In the genomic region with DNA sequence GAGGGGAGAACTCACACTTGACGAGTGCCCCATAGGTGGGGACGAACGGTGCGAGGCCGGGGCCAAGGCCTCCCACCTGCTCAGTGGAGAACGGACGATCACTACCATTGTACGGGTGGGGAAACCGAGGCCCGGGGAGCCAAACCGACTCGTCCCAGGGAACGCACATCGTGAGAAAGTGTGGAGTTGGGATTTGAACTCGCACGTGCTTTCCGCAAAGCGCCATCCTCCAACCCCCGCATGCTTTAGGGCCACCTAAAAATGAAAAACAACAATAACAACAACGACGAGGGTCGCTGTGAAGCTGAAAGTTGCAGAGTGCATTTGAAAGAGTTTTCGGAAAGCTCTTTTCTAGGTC, we compare ENCODE assay signal across 8 cellular contexts. TPM values are rescaled to one million over a fixed set of nuclear protein-coding genes. Genes with fewer than 3 reads are reported as not detected.
DNase-seq lines count a peak whose midpoint lies in the region; ATAC-seq, FAIRE-seq and TF ChIP-seq lines count a peak whose summit lies in the region.

No MANE protein-coding gene starts in this region.

- H3K27me3 Mint-ChIP-seq in activated CD8-positive, alpha-beta memory T cell treated with anti-CD3 and anti-CD28 coated beads, Interleukin-2, amount 10 ng/mL, durations not matched to agents 7 days and 5 days: no peaks in the 10 kb centered on the region

- H3K27me3 ChIP-seq in GM12878 (replicated peaks in 1 of 2; ENCODE audit: control insufficient read depth in 2 of 2, insufficient read depth in 2 of 2, low read length in 1 of 2): no peaks in the 10 kb centered on the region
- no peaks in the 10 kb centered on the region for H3K27me3 ChIP-seq in liver (ENCODE audit: control insufficient read depth in 4 of 4, insufficient read depth in 4 of 4, low read length in 3 of 4)
- H3K27me3 ChIP-seq in tibial nerve: no peaks in the 10 kb centered on the region

- intact Hi-C loops in GM12878 (cut with micrococcal nuclease; ENCODE audit: unreplicated experiment): no loop called here

- H3K36me3 ChIP-seq in GM12878 (ENCODE audit: control insufficient read depth in 2 of 2, insufficient read depth in 2 of 2, low read length in 1 of 2) (peaks cover 5 to 9% of the 10 kb centered on the region in 2 experiments; a peak in 3 of 4 replicates), liver (ENCODE audit: control insufficient read depth in 4 of 4, insufficient read depth in 3 of 4, low read depth in 1 of 4, low read length in 3 of 4) (no peaks in the 10 kb centered on the region), tibial nerve (peaks cover 0 to 8% (median 0%) of the 10 kb centered on the region in 3 donors)

- H3K9ac ChIP-seq in GM12878 (ENCODE audit: control insufficient read depth, insufficient read depth, low read length) (peak overlapping the region; percentile 73), liver (ENCODE audit: low read depth in 1 of 2, low read length in 2 of 2) (peak overlapping the region; percentile 52 to 92)

- H3K9me3 Mint-ChIP-seq in activated CD8-positive, alpha-beta memory T cell treated with anti-CD3 and anti-CD28 coated beads, Interleukin-2, amount 10 ng/mL, durations not matched to agents 7 days and 5 days (ENCODE audit: low read depth): no peaks in the 10 kb centered on the region

- ATAC-seq in activated CD8-positive, alpha-beta memory T cell treated with anti-CD3 and anti-CD28 coated beads, Interleukin-2, amount 10 ng/mL, durations not matched to agents 7 days and 5 days: no peak
- ATAC-seq in GM12878 (peak; percentile 9), HG02981 (IDR thresholded peaks at IDR 0.05; ENCODE audit: unreplicated experiment) (no peak), GM21576 (IDR thresholded peaks at IDR 0.05; ENCODE audit: unreplicated experiment) (no peak)

- H3K27ac Mint-ChIP-seq in activated CD8-positive, alpha-beta memory T cell treated with anti-CD3 and anti-CD28 coated beads, Interleukin-2, amount 10 ng/mL, durations not matched to agents 7 days and 5 days: peak overlapping the region; percentile 94

- no peak for TF ChIP-seq EP300 in GM12878 (IDR thresholded peaks at IDR 0.05; ENCODE audit: borderline replicate concordance in 1 of 2, control insufficient read depth in 1 of 2, low read depth in 2 of 2, low read length in 2 of 2)
- no peak for TF ChIP-seq EP300 in tibial nerve (IDR thresholded peaks at IDR 0.05)

- H3K79me2 ChIP-seq in GM12878 (ENCODE audit: control insufficient read depth, insufficient read depth, low read length): peaks cover 73% of the 10 kb centered on the region

- under 1% methylated on average over 23 of the region's 23 CpGs for WGBS in GM12878 (ENCODE audit: insufficient coverage, insufficient replicate concordance, low lambda C conversion rate, missing lambda C conversion rate)
- WGBS in liver: 2% methylated on average over 23 of the region's 23 CpGs
- WGBS in tibial nerve, 2 donors: 0% methylated on average over 23 of the region's 23 CpGs

- peaks cover 33% of the 10 kb centered on the region for H3K36me3 Mint-ChIP-seq in activated CD8-positive, alpha-beta memory T cell treated with anti-CD3 and anti-CD28 coated beads, Interleukin-2, amount 10 ng/mL, durations not matched to agents 7 days and 5 days

- TF ChIP-seq POLR2A in GM12878 (IDR thresholded peaks at IDR 0.05; ENCODE audit: low read depth, low read length) (no peak), tibial nerve (IDR thresholded peaks at IDR 0.05) (no peak)

- H3K4me1 ChIP-seq in GM12878 (ENCODE audit: control insufficient read depth, insufficient read depth, low read length) (peaks cover 33% of the 10 kb centered on the region), liver (ENCODE audit: control insufficient read depth in 4 of 4, insufficient read depth in 4 of 4, low read length in 3 of 4) (peaks cover 0 to 25% (median 17%) of the 10 kb centered on the region in 4 donors), tibial nerve (peaks cover 0 to 49% (median 13%) of the 10 kb centered on the region in 4 donors)

- peak overlapping the region; percentile 21; the same call in 1 of the 2 replicates for H2AFZ ChIP-seq in GM12878 (ENCODE audit: control insufficient read depth, low read depth, low read length)

- FAIRE-seq in GM12878 (lab: Jason Lieb, UNC): peak; percentile 41

- no peak for DNase-seq in activated CD8-positive, alpha-beta memory T cell treated with anti-CD3 and anti-CD28 coated beads, Interleukin-2, amount 10 ng/mL, durations not matched to agents 7 days and 5 days
- no peak for DNase-seq in activated CD8-positive, alpha-beta memory T cell treated with anti-CD3 and anti-CD28 coated beads, Interleukin-2, amount 50 U/mL, for 48 hours
- DNase-seq in GM12878 (ENCODE audit: low read depth, low spot score) (no peak), tibial nerve (ENCODE audit: low spot score in 2 of 2) (no peak), RKO (ENCODE audit: low spot score) (no peak)

- peaks cover 35% of the 10 kb centered on the region for H3K4me1 Mint-ChIP-seq in activated CD8-positive, alpha-beta memory T cell treated with anti-CD3 and anti-CD28 coated beads, Interleukin-2, amount 10 ng/mL, durations not matched to agents 7 days and 5 days

- H4K20me1 ChIP-seq in GM12878 (ENCODE audit: control insufficient read depth, insufficient read depth): no peaks in the 10 kb centered on the region

- POLR2A ChIA-PET in GM12878 (lab: Charles Lee): interaction anchor here (0.6 to 6.9 kb wide), 5 partner anchors 11 to 623 kb away, joined by 3 to 90 read pairs (median 8); a partner anchor contains a TSS

- CTCF ChIA-PET in activated CD8-positive, alpha-beta memory T cell treated with anti-CD3 and anti-CD28 coated beads, Interleukin-2, amount 10 ng/mL, durations not matched to agents 7 days and 5 days (lab: Charles Lee): interaction anchor here (1.0 to 12.1 kb wide), 5 partner anchors 13 to 69 kb away, joined by 4 to 260 read pairs (median 66); a partner anchor contains a TSS
- CTCF ChIA-PET in GM12878 (lab: Yijun Ruan, JAX): interaction anchor here (1.2 to 10.8 kb wide), 4 partner anchors 9 to 54 kb away, joined by 3 to 136 read pairs (median 27); a partner anchor contains a TSS

- peak overlapping the region; percentile 52 for H3K4me2 ChIP-seq in GM12878 (ENCODE audit: control insufficient read depth, insufficient read depth)

- H3K27ac ChIP-seq in GM12878 (ENCODE audit: control insufficient read depth, insufficient read depth) (peak overlapping the region; percentile 87), liver (ENCODE audit: low read depth in 1 of 2, low read length in 2 of 2) (peak overlapping the region; percentile 78 to 87), tibial nerve (peak overlapping the region; percentile 47 to 97 (median 86))

- in situ Hi-C loops in GM12878 (cut with MboI): no loop called here

- H3K4me3 Mint-ChIP-seq in activated CD8-positive, alpha-beta memory T cell treated with anti-CD3 and anti-CD28 coated beads, Interleukin-2, amount 10 ng/mL, durations not matched to agents 7 days and 5 days: peak overlapping the region; percentile 82

- SMC1A ChIA-PET in GM12878 (lab: Charles Lee; ENCODE audit: uncharacterized antibody, unreplicated experiment): interaction anchor here (0.7 to 2.1 kb wide), 2 partner anchors 20 to 24 kb away, joined by 3 to 6 read pairs; a partner anchor contains a TSS

- TF ChIP-seq CTCF in GM12878 (IDR thresholded peaks at IDR 0.05 in 2 of 3, conservative IDR thresholded peaks at IDR 0.05 in 1 of 3; ENCODE audit: control insufficient read depth in 2 of 3, extremely low read depth in 1 of 3, insufficient read depth in 1 of 3, low read depth in 3 of 3, low read length in 3 of 3) (no peak), liver (IDR thresholded peaks at IDR 0.05; ENCODE audit: low read depth, low read length, missing input control) (no peak), tibial nerve (IDR thresholded peaks at IDR 0.05) (no peak)

- H3K9me3 ChIP-seq in GM12878 (replicated peaks; ENCODE audit: control insufficient read depth, insufficient read depth, low read length) (no peaks in the 10 kb centered on the region), liver (ENCODE audit: control insufficient read depth in 4 of 4, low read length in 3 of 4) (no peaks in the 10 kb centered on the region), tibial nerve (no peaks in the 10 kb centered on the region)

- RAD21 ChIA-PET in GM12878 (lab: Charles Lee; ENCODE audit: unreplicated experiment): interaction anchor here (7.1 kb wide), 1 partner anchor 9 kb away, joined by 120 read pairs; a partner anchor contains a TSS

- TF ChIP-seq RAD21 in GM12878 (IDR thresholded peaks at IDR 0.05; ENCODE audit: insufficient read depth, low read depth, low read length) (no peak), liver (IDR thresholded peaks at IDR 0.05) (no peak)

- TSS peak; percentile 91 for BruUV-seq in GM12878 (replicated peaks; lab: Mats Ljungman, UMichigan)

- H3K4me3 ChIP-seq in GM12878: peak overlapping the region; percentile 89
- peak overlapping the region; percentile 78 to 97 (median 82) for H3K4me3 ChIP-seq in liver (ENCODE audit: low read depth in 1 of 3, low read length in 3 of 3)
- peak overlapping the region; percentile 75 to 99 (median 92) for H3K4me3 ChIP-seq in tibial nerve

RNA-seq across cellular contexts. Expression of a gene that starts 0.5 kb away (rescaled TPM):
- 100 to 1,000 TPM; 545 to 682 TPM for total RNA-seq in activated CD8-positive, alpha-beta memory T cell treated with anti-CD3 and anti-CD28 coated beads, Interleukin-2, amount 10 ng/mL, durations not matched to agents 7 days and 5 days
- total RNA-seq in GM12878 (2013; cell fraction: nucleolus; rRNA removed): 129 and 142 TPM in 2 replicates
- 63.3 and 67.8 TPM in 2 replicates for total RNA-seq in GM12878 (2014; rRNA removed)
- total RNA-seq in GM12878 (2014; rRNA removed; fragmentation: Illumina TruSeq; extraction: Trizol): 21.2 and 21.7 TPM in 2 replicates
- 185 and 207 TPM in 2 replicates for total RNA-seq in GM12878 (2021)
- 58.7 TPM for polyA plus RNA-seq in GM12878 (2011; ENCODE audit: low read depth)
- polyA plus RNA-seq in GM12878 (2011; rRNA removed): 22.5 and 40.1 TPM in 2 replicates
- 52.3 and 74.7 TPM in 2 replicates for polyA plus RNA-seq in GM12878 (2011; cell fraction: cytosol; rRNA removed)
- polyA plus RNA-seq in GM12878 (2011; cell fraction: nucleus; rRNA removed): 425 and 583 TPM in 2 replicates
- 158 and 192 TPM in 2 replicates for polyA plus RNA-seq in GM12878 (2012)
- polyA plus RNA-seq in GM12878 (2014; fragmentation: Illumina TruSeq; extraction: Trizol): 13.4 and 35.3 TPM in 2 replicates
- polyA plus RNA-seq in GM12878 (2014; fragmentation: Nextera tagmentation; extraction: Ambion mirVana): 1 to 10 TPM; 1.2 to 5.9 TPM
- 151 and 182 TPM in 2 replicates for polyA plus RNA-seq in GM12878 (2014; rRNA removed)
- 100 to 1,000 TPM in 1 of 2 experiments, 10 to 100 TPM in 1; 89.7 to 110 TPM for polyA plus RNA-seq in GM12878 (2016; fragmentation: Nextera tagmentation; extraction: Ambion mirVana)
- 21.7 and 42.7 TPM in 2 replicates for polyA minus RNA-seq in GM12878 (2011; rRNA and poly(A)+ RNA removed)
- 28.9 and 30.2 TPM in 2 replicates for polyA minus RNA-seq in GM12878 (2011; cell fraction: cytosol; rRNA and poly(A)+ RNA removed)
- 40.9 and 71.2 TPM in 2 replicates for polyA minus RNA-seq in GM12878 (2011; cell fraction: nucleus; rRNA and poly(A)+ RNA removed)
- 10 to 100 TPM; 13.2 to 30.1 TPM for total RNA-seq in liver
- polyA plus RNA-seq in liver: 10 to 100 TPM; 15.4 to 21.6 TPM
- total RNA-seq in tibial nerve: 100 to 1,000 TPM in 3 of 4 donors, 10 to 100 TPM in 1; 68.4 to 225 (median 121) TPM

RNA-seq across cellular contexts. Expression of a gene that starts 6.4 kb away (rescaled TPM):
- 1 to 10 TPM; 4.0 to 4.1 TPM for total RNA-seq in activated CD8-positive, alpha-beta memory T cell treated with anti-CD3 and anti-CD28 coated beads, Interleukin-2, amount 10 ng/mL, durations not matched to agents 7 days and 5 days
- total RNA-seq in GM12878 (2013; cell fraction: nucleolus; rRNA removed): 163 and 166 TPM in 2 replicates
- total RNA-seq in GM12878 (2014; rRNA removed): 370 and 414 TPM in 2 replicates
- total RNA-seq in GM12878 (2014; rRNA removed; fragmentation: Illumina TruSeq; extraction: Trizol): 243 and 253 TPM in 2 replicates
- total RNA-seq in GM12878 (2021): 357 and 368 TPM in 2 replicates
- polyA plus RNA-seq in GM12878 (2011; ENCODE audit: low read depth): 302 TPM
- polyA plus RNA-seq in GM12878 (2011; rRNA removed): 117 and 280 TPM in 2 replicates
- polyA plus RNA-seq in GM12878 (2011; cell fraction: cytosol; rRNA removed): 347 and 501 TPM in 2 replicates
- polyA plus RNA-seq in GM12878 (2011; cell fraction: nucleus; rRNA removed): 160 and 176 TPM in 2 replicates
- polyA plus RNA-seq in GM12878 (2012): 480 and 877 TPM in 2 replicates
- 97.1 and 294 TPM in 2 replicates for polyA plus RNA-seq in GM12878 (2014; fragmentation: Illumina TruSeq; extraction: Trizol)
- 10 to 100 TPM; 38.8 to 76.5 TPM for polyA plus RNA-seq in GM12878 (2014; fragmentation: Nextera tagmentation; extraction: Ambion mirVana)
- 400 and 502 TPM in 2 replicates for polyA plus RNA-seq in GM12878 (2014; rRNA removed)
- polyA plus RNA-seq in GM12878 (2016; fragmentation: Nextera tagmentation; extraction: Ambion mirVana): 100 to 1,000 TPM; 268 to 283 TPM
- 144 and 359 TPM in 2 replicates for polyA minus RNA-seq in GM12878 (2011; rRNA and poly(A)+ RNA removed)
- 143 and 156 TPM in 2 replicates for polyA minus RNA-seq in GM12878 (2011; cell fraction: cytosol; rRNA and poly(A)+ RNA removed)
- polyA minus RNA-seq in GM12878 (2011; cell fraction: nucleus; rRNA and poly(A)+ RNA removed): 66.9 and 93.6 TPM in 2 replicates
- 1 to 10 TPM in 1 of 2 donors, under 1 TPM in 1; 0.59 to 3.4 TPM for total RNA-seq in liver
- 1 to 10 TPM in 1 of 2 donors, under 1 TPM in 1; 0.43 to 5.0 TPM for polyA plus RNA-seq in liver
- not detected for total RNA-seq in tibial nerve

RNA-seq across cellular contexts. Expression of a gene that starts 23.4 kb away (rescaled TPM):
- 1,000 to 10,000 TPM; 3,135 to 3,310 TPM for total RNA-seq in activated CD8-positive, alpha-beta memory T cell treated with anti-CD3 and anti-CD28 coated beads, Interleukin-2, amount 10 ng/mL, durations not matched to agents 7 days and 5 days
- 337 and 389 TPM in 2 replicates for total RNA-seq in GM12878 (2013; cell fraction: nucleolus; rRNA removed)
- total RNA-seq in GM12878 (2014; rRNA removed) (2,833 and 3,056 TPM in 2 replicates), GM12878 (2014; rRNA removed; fragmentation: Illumina TruSeq; extraction: Trizol) (4,466 and 4,585 TPM in 2 replicates), GM12878 (2021) (4,047 and 4,139 TPM in 2 replicates), liver (100 to 1,000 TPM; 275 to 344 TPM), tibial nerve (1,000 to 10,000 TPM in 2 of 4 donors, 100 to 1,000 TPM in 2; 835 to 1,204 (median 1,038) TPM)
- polyA plus RNA-seq in GM12878 (2011; ENCODE audit: low read depth): 3,782 TPM
- polyA plus RNA-seq in GM12878 (2011; rRNA removed) (2,203 and 3,275 TPM in 2 replicates), GM12878 (2014; fragmentation: Illumina TruSeq; extraction: Trizol) (763 and 2,654 TPM in 2 replicates), GM12878 (2014; fragmentation: Nextera tagmentation; extraction: Ambion mirVana) (1,000 to 10,000 TPM; 5,523 to 5,578 TPM), GM12878 (2014; rRNA removed) (2,615 and 3,329 TPM in 2 replicates), GM12878 (2016; fragmentation: Nextera tagmentation; extraction: Ambion mirVana) (1,000 to 10,000 TPM; 4,207 to 4,390 TPM), liver (100 to 1,000 TPM; 608 to 655 TPM)
- polyA plus RNA-seq in GM12878 (2011; cell fraction: cytosol; rRNA removed): 6,871 and 7,631 TPM in 2 replicates
- polyA plus RNA-seq in GM12878 (2011; cell fraction: nucleus; rRNA removed): 984 and 1,594 TPM in 2 replicates
- polyA plus RNA-seq in GM12878 (2012): 5,988 and 6,622 TPM in 2 replicates
- 545 and 1,896 TPM in 2 replicates for polyA minus RNA-seq in GM12878 (2011; rRNA and poly(A)+ RNA removed)
- 1,252 and 1,303 TPM in 2 replicates for polyA minus RNA-seq in GM12878 (2011; cell fraction: cytosol; rRNA and poly(A)+ RNA removed)
- 228 and 274 TPM in 2 replicates for polyA minus RNA-seq in GM12878 (2011; cell fraction: nucleus; rRNA and poly(A)+ RNA removed)

RNA-seq across cellular contexts. Expression of a gene that starts 38.6 kb away (rescaled TPM):
- not detected for total RNA-seq in activated CD8-positive, alpha-beta memory T cell treated with anti-CD3 and anti-CD28 coated beads, Interleukin-2, amount 10 ng/mL, durations not matched to agents 7 days and 5 days
- not detected in 2 replicates for total RNA-seq in GM12878 (2013; cell fraction: nucleolus; rRNA removed)
- total RNA-seq in GM12878 (2014; rRNA removed): not detected in 2 replicates
- not detected in 2 replicates for total RNA-seq in GM12878 (2014; rRNA removed; fragmentation: Illumina TruSeq; extraction: Trizol)
- not detected in 2 replicates for total RNA-seq in GM12878 (2021)
- polyA plus RNA-seq in GM12878 (2011; ENCODE audit: low read depth): not detected
- polyA plus RNA-seq in GM12878 (2011; rRNA removed): not detected in 2 replicates
- not detected in 2 replicates for polyA plus RNA-seq in GM12878 (2011; cell fraction: cytosol; rRNA removed)
- polyA plus RNA-seq in GM12878 (2011; cell fraction: nucleus; rRNA removed): not detected in 2 replicates
- not detected in 2 replicates for polyA plus RNA-seq in GM12878 (2012)
- not detected in 2 replicates for polyA plus RNA-seq in GM12878 (2014; fragmentation: Illumina TruSeq; extraction: Trizol)
- not detected for polyA plus RNA-seq in GM12878 (2014; fragmentation: Nextera tagmentation; extraction: Ambion mirVana)
- polyA plus RNA-seq in GM12878 (2014; rRNA removed): not detected in 2 replicates
- polyA plus RNA-seq in GM12878 (2016; fragmentation: Nextera tagmentation; extraction: Ambion mirVana): not detected
- polyA minus RNA-seq in GM12878 (2011; rRNA and poly(A)+ RNA removed): not detected in 2 replicates
- polyA minus RNA-seq in GM12878 (2011; cell fraction: cytosol; rRNA and poly(A)+ RNA removed): not detected in 2 replicates
- polyA minus RNA-seq in GM12878 (2011; cell fraction: nucleus; rRNA and poly(A)+ RNA removed): not detected in 2 replicates
- total RNA-seq in liver: not detected
- not detected for polyA plus RNA-seq in liver
- total RNA-seq in tibial nerve: not detected

RNA-seq across cellular contexts. Expression of a gene that starts 39.0 kb away (rescaled TPM):
- not detected for total RNA-seq in activated CD8-positive, alpha-beta memory T cell treated with anti-CD3 and anti-CD28 coated beads, Interleukin-2, amount 10 ng/mL, durations not matched to agents 7 days and 5 days
- not detected in 2 replicates for total RNA-seq in GM12878 (2013; cell fraction: nucleolus; rRNA removed)
- total RNA-seq in GM12878 (2014; rRNA removed) (not detected in 2 replicates), GM12878 (2014; rRNA removed; fragmentation: Illumina TruSeq; extraction: Trizol) (not detected in 2 replicates), GM12878 (2021) (not detected in 2 replicates), liver (not detected), tibial nerve (not detected)
- not detected for polyA plus RNA-seq in GM12878 (2011; ENCODE audit: low read depth)
- polyA plus RNA-seq in GM12878 (2011; rRNA removed) (not detected in 2 replicates), GM12878 (2014; fragmentation: Illumina TruSeq; extraction: Trizol) (not detected in 2 replicates), GM12878 (2014; fragmentation: Nextera tagmentation; extraction: Ambion mirVana) (not detected), GM12878 (2014; rRNA removed) (not detected in 2 replicates), GM12878 (2016; fragmentation: Nextera tagmentation; extraction: Ambion mirVana) (not detected), liver (not detected)
- polyA plus RNA-seq in GM12878 (2011; cell fraction: cytosol; rRNA removed): not detected in 2 replicates
- polyA plus RNA-seq in GM12878 (2011; cell fraction: nucleus; rRNA removed): not detected in 2 replicates
- polyA plus RNA-seq in GM12878 (2012): not detected in 2 replicates
- polyA minus RNA-seq in GM12878 (2011; rRNA and poly(A)+ RNA removed): not detected in 2 replicates
- polyA minus RNA-seq in GM12878 (2011; cell fraction: cytosol; rRNA and poly(A)+ RNA removed): not detected in 2 replicates
- polyA minus RNA-seq in GM12878 (2011; cell fraction: nucleus; rRNA and poly(A)+ RNA removed): not detected in 2 replicates

Comparison
In these comparisons a context has a peak if more than half of its experiments do, and no peak if none do; other contexts are left out.
1. RNA of a gene that starts 6.4 kb away (total RNA-seq): 163 to 414 TPM in GM12878; 4.0 to 4.1 TPM in activated CD8-positive, alpha-beta memory T cell treated with anti-CD3 and anti-CD28 coated beads, Interleukin-2, amount 10 ng/mL, durations not matched to agents 7 days and 5 days, 0.59 to 3.4 TPM in liver and not detected in tibial nerve; every median in the first group is over 10 times any median in the second.
2. Peak in every context shown above with its lines, with median percentiles within 50 percentile points of each other: H3K27ac ChIP-seq and H3K4me3 ChIP-seq.